ENCODE assay signal across 9 cellular contexts in the genomic region with DNA sequence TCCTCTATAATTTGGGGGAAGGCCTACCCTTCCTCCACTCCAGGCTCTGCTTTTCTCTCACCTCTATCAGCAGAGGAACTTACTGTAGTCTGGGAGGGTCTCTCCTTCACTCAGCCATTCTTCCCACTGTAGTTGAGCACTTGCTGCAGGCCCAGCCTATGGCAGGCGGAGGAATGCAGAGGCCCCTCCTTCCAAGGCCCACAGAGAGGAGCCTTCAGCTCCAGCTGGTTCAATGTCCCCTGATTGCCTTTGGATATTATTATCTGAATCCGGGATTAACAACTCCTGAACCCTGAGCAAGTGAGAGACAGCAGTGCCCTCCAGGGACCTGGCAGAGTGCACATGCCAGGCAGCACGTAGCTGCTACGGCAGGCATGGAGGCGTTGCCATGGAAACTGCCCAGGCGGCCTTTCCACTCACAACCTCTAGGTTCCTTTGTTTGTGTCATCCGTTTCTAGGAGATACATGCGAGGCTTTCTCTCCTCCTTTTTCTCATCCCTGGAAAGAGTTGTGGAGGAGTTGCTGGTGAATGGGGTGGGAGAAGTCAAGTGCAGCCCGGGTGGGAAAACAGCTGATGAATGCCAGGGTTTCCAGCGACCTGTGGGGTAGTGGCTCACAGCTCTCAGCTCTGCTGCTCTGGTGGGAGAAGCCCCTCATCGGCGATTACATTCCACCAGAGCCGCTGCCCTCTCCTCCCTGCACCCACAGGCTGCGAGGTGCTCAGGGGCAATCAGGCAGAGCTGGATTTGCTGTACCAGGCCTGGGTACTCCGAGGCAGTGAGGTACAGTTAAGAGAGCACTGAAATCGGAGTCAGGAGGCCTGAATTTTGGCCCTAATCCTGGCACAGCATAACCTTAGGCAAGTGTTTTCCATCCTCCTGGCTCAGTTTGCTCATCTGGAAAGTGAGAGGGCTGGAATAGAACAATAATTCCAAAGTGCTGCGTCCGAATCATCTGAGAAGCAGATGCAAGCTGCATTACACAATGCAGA. TPM values are rescaled to one million over a fixed set of nuclear protein-coding genes. Genes with fewer than 3 reads are reported as not detected.
DNase-seq lines count a peak whose midpoint lies in the region; ATAC-seq and TF ChIP-seq lines count a peak whose summit lies in the region.
"Had no signal": no experiment of that assay in that cellular context is flagged by ENCODE, and none has a peak within 500 bp of the region (broad histone marks: within the 10 kb centered on the region; RNA-seq: fewer than 3 reads in every experiment).

No MANE protein-coding gene starts in this region.

- H3K9me3 Mint-ChIP-seq in brain (peaks cover 4 to 22% (median 12%) of the 10 kb centered on the region in 5 experiments), neural crest cell (peaks cover 1% of the 10 kb centered on the region)

- H3K9me3 ChIP-seq in MG63: no peaks in the 10 kb centered on the region

- H3K4me3 ChIP-seq in MG63: no peak overlapping the region

- H3K27ac Mint-ChIP-seq in brain: peak overlapping the region; percentile 87 to 99 (median 98)
- H3K27ac Mint-ChIP-seq in neural crest cell (ENCODE audit: unreplicated experiment): peak overlapping the region; percentile 98

- ATAC-seq in GM21723 (IDR thresholded peaks at IDR 0.05; ENCODE audit: unreplicated experiment): peak; percentile 16
- no peak for ATAC-seq in GM21737 (IDR thresholded peaks at IDR 0.05; ENCODE audit: unreplicated experiment)

- no peaks in the 10 kb centered on the region for H3K27me3 ChIP-seq in MG63

- H3K4me1 Mint-ChIP-seq in brain (peaks cover 57% of the 10 kb centered on the region), neural crest cell (peaks cover 24% of the 10 kb centered on the region)

- no peaks in the 10 kb centered on the region for H3K36me3 Mint-ChIP-seq in brain
- H3K36me3 Mint-ChIP-seq in neural crest cell (ENCODE audit: low read depth): no peaks in the 10 kb centered on the region

- H3K4me3 Mint-ChIP-seq in brain: peak overlapping the region; percentile 56 to 76 (median 71)
- H3K4me3 Mint-ChIP-seq in neural crest cell: peak overlapping the region; percentile 64

- no peak for TF ChIP-seq CTCF in brain (conservative IDR thresholded peaks at IDR 0.05)
- TF ChIP-seq CTCF in neural crest cell (conservative IDR thresholded peaks at IDR 0.05): no peak

- DNase-seq in NCI-H1930 (lab: John Stamatoyannopoulos, UW) (peak; percentile 34 to 75), neural crest cell (ENCODE audit: low read depth, low spot score) (peak; percentile 56), GDM1 (lab: John Stamatoyannopoulos, UW) (no peak), MG63 (no peak)
- no peak for DNase-seq in stimulated activated CD4-positive, alpha-beta T cell treated with anti-CD3 and anti-CD28 coated beads, Interleukin-4, amount 100 ng/mL, for 4 hours
- DNase-seq: activated CD4-positive, alpha-beta T cell treated with anti-CD3 and anti-CD28 coated beads, Interleukin-2, amount 50 U/mL, for 4 hours had no signal

- H3K36me3 ChIP-seq in MG63: no peaks in the 10 kb centered on the region

- H3K27me3 Mint-ChIP-seq in brain: peaks cover 5% of the 10 kb centered on the region
- no peaks in the 10 kb centered on the region for H3K27me3 Mint-ChIP-seq in neural crest cell (ENCODE audit: low read depth)

RNA-seq across cellular contexts. Expression of a gene that starts 55.3 kb away (rescaled TPM):
- 2.5 TPM for polyA plus RNA-seq in brain (ENCODE audit: insufficient read depth, low read depth, low replicate concordance)
- 40.1 and 43.3 TPM in 2 replicates for total RNA-seq in neural crest cell
- total RNA-seq in MG63 (2014; rRNA removed; shearing (Covaris generic); ENCODE audit: low replicate concordance): 27.8 and 28.9 TPM in 2 replicates

Comparison
In these comparisons a context has a peak if more than half of its experiments do, and no peak if none do; other contexts are left out.
1. DNase-seq: peak in NCI-H1930 (2 of 2) and neural crest cell (single experiment); none in GDM1 (single experiment), MG63 (single experiment) and stimulated activated CD4-positive, alpha-beta T cell treated with anti-CD3 and anti-CD28 coated beads, Interleukin-4, amount 100 ng/mL, for 4 hours (0 of 2).